In genomic region chr5:75047356-75047755, GRCh38 we compare ENCODE assay signal across 19 cellular contexts.
"Had no signal": no experiment of that assay in that cellular context is flagged by ENCODE, and none has a peak within 500 bp of the region (broad histone marks: within the 10 kb centered on the region; RNA-seq: fewer than 3 reads in every experiment).

No MANE protein-coding gene starts in this region.

- H3K4me3 ChIP-seq: coronary artery, right lobe of liver, transverse colon, uterus had no signal

- H3K9me3 Mint-ChIP-seq: memory B cell; neural crest cell; stimulated activated memory B cell treated with anti-CD40 and anti-IgM and Interleukin-4, amounts not matched to agents 10 μg/mL and 1 μg/mL and 100 μg/mL, for 72 hours; T-helper 1 cell treated with Interleukin-12 subunit alpha and Interleukin-12 subunit beta and Interleukin-4 antibody, amounts not matched to agents 30 μg/mL and 1 μg/mL, for 36 hours; WTC11 had no signal

- H3K36me3 Mint-ChIP-seq: memory B cell; stimulated activated memory B cell treated with anti-CD40 and anti-IgM and Interleukin-4, amounts not matched to agents 10 μg/mL and 1 μg/mL and 100 μg/mL, for 72 hours; WTC11 had no signal

- H3K36me3 ChIP-seq: right lobe of liver, transverse colon, uterus had no signal

- H3K4me3 Mint-ChIP-seq: memory B cell; neural crest cell; stimulated activated memory B cell treated with anti-CD40 and anti-IgM and Interleukin-4, amounts not matched to agents 10 μg/mL and 1 μg/mL and 100 μg/mL, for 72 hours; WTC11 had no signal

- H3K27ac Mint-ChIP-seq: memory B cell; stimulated activated memory B cell treated with anti-CD40 and anti-IgM and Interleukin-4, amounts not matched to agents 10 μg/mL and 1 μg/mL and 100 μg/mL, for 72 hours; T-helper 1 cell treated with Interleukin-12 subunit alpha and Interleukin-12 subunit beta and Interleukin-4 antibody, amounts not matched to agents 30 μg/mL and 1 μg/mL, for 36 hours; WTC11 had no signal

- H3K27me3 ChIP-seq: right lobe of liver, transverse colon, uterus had no signal

- H3K9me3 ChIP-seq: right lobe of liver, stomach, transverse colon, uterus had no signal

- ATAC-seq: left cardiac atrium; right lobe of liver; stimulated activated memory B cell treated with anti-CD40 and anti-IgM and Interleukin-4, amounts not matched to agents 10 μg/mL and 1 μg/mL and 100 μg/mL, for 72 hours; WTC11 had no signal

- DNase-seq: activated gamma-delta T cell treated with Interleukin-2 at 50 U/mL for 16 hours; activated T-cell treated with anti-CD3 and anti-CD28 coated beads, Interleukin-2, amount 50 U/mL, for 1 hour; aorta; foreskin melanocyte; hypothalamus; left cardiac atrium; occipital lobe; right lobe of liver; stimulated activated CD4-positive, alpha-beta T cell treated with anti-CD3 and anti-CD28 coated beads, Interleukin-2, amount 100 ng/mL, for 24 hours; stomach; T1000; transverse colon; uterus had no signal

- H3K4me1 Mint-ChIP-seq: memory B cell had no signal

- H3K27ac ChIP-seq: right lobe of liver, transverse colon, uterus had no signal
